8 cellular contexts compared by ENCODE assay signal in the genomic region with DNA sequence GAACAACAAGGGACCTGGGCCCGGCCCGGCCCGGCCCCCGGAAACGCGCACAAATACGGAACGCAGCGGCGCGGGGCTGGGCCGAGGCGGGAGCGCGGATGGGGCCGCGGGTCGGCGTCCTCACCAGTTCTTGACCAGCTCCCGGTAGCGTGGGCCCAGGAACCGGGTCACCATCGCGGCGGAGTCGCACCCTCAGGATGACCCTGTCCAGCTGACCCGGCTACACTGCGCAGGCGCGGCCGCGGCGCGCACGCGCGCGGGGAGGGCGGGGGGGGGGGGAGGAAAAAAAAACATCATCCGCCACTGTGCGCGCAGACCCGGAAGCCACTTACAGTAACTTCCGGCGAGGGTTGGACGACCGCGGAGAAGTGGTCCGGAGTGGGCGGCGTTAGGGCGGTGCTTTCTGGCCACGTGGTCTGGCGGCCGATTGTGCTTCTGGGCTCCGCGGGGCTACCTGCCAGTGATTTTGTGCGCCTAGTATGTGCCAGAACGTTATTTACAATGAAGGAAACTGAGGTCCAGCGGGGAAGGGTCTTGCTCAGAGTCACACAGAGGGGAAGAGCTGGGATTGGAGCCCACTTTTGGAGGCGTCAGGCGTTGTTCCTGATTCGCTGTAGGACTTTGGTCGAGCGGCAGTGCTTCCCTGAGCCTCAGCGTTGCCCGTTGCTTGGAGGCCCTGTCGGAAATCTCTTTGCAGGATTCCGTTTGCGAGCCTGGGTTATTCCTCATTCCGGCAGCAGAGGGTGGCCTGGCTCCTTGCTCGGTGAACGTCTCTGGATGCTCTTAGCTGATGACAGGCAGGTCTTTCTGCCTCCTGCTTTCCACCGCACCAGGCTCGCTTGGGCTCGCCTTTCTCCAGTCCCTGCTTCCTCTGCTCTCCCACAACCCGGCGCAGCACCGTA. TPM values are rescaled to one million over a fixed set of nuclear protein-coding genes. Genes with fewer than 3 reads are reported as not detected.
DNase-seq lines count a peak whose midpoint lies in the region; ATAC-seq, FAIRE-seq and TF ChIP-seq lines count a peak whose summit lies in the region.

A gene (minus strand): TSS at position 227 of the 902 bp plus-strand sequence. CDS start 53 bp downstream, at position 174.

- intact Hi-C loops in body of pancreas (cut with DNase I) = no loop called here
- intact Hi-C loops in sigmoid colon (cut with DNase I) = loop anchor here (1.0 to 5.0 kb wide), 2 partner anchors 38 to 46 kb away; a partner anchor contains a TSS

- peak; percentile 80 for FAIRE-seq in TTC549 (lab: Jason Lieb, UNC)

- TF ChIP-seq CTCF in body of pancreas (IDR thresholded peaks at IDR 0.05) (peak in 6 of 7 experiments; percentile 14 to 82 (median 63)), sigmoid colon (IDR thresholded peaks at IDR 0.05) (peak; percentile 61 to 77 (median 66))

- H3K4me1 ChIP-seq in body of pancreas = peaks cover 26% of the 10 kb centered on the region
- peaks cover 0 to 39% (median 36%) of the 10 kb centered on the region in 4 donors for H3K4me1 ChIP-seq in sigmoid colon

- H3K27me3 ChIP-seq in body of pancreas (no peaks in the 10 kb centered on the region), sigmoid colon (no peaks in the 10 kb centered on the region)

- H3K36me3 ChIP-seq in body of pancreas (replicated peaks in 1 of 2; ENCODE audit: insufficient read depth in 1 of 2, low read depth in 2 of 2) = no peaks in the 10 kb centered on the region
- peaks cover 0 to 16% (median 0%) of the 10 kb centered on the region in 4 donors for H3K36me3 ChIP-seq in sigmoid colon

- no peaks in the 10 kb centered on the region for H3K9me3 ChIP-seq in body of pancreas
- no peaks in the 10 kb centered on the region for H3K9me3 ChIP-seq in sigmoid colon

- H3K4me3 ChIP-seq in body of pancreas (peak within 1 kb of the TSS; percentile 96 to 97), sigmoid colon (peak within 1 kb of the TSS; percentile 87 to 98 (median 95))

- ATAC-seq in GM18520 (IDR thresholded peaks at IDR 0.05; ENCODE audit: unreplicated experiment) (peak; percentile 86), HG03064 (IDR thresholded peaks at IDR 0.05; ENCODE audit: low read depth, unreplicated experiment) (peak; percentile 66), body of pancreas (peak; percentile 95)

- DNase-seq in A172 (ENCODE audit: low spot score) = peak; percentile 94
- DNase-seq in NCI-H2107 treated with DMSO at 0.1 percent for 48 hours (lab: John Stamatoyannopoulos, UW; ENCODE audit: unreplicated experiment) = peak; percentile 92
- DNase-seq in body of pancreas = peak; percentile 95 to 97 (median 97)
- peak; percentile 83 for DNase-seq in iPS DF 19.7 (ENCODE audit: low read depth, low spot score)
- peak; percentile 98 for DNase-seq in sigmoid colon

- TF ChIP-seq POLR2A in body of pancreas (IDR thresholded peaks at IDR 0.05) (peak in 2 of 3 donors; percentile 50 to 52), sigmoid colon (IDR thresholded peaks at IDR 0.05) (peak in 1 of 2 donors; percentile 20)

- TF ChIP-seq EP300 in sigmoid colon (IDR thresholded peaks at IDR 0.05) = no peak

- WGBS in body of pancreas, 2 donors = 0 to 1% methylated on average over 16 to 65 of the region's 79 CpGs
- 0 to 1% methylated on average over 79 of the region's 79 CpGs for WGBS in sigmoid colon, 2 donors

- H3K27ac ChIP-seq in body of pancreas (peak within 1 kb of the TSS; percentile 72 to 88 (median 82)), sigmoid colon (peak within 1 kb of the TSS; percentile 90 to 96 (median 94))

RNA-seq across cellular contexts. Expression of the gene that starts here (rescaled TPM):
- 74.2 and 88.5 TPM in 2 replicates for total RNA-seq in A172 (2014; rRNA removed; shearing (Covaris generic))
- total RNA-seq in body of pancreas (10 to 100 TPM; 12.2 to 52.4 TPM), sigmoid colon (100 to 1,000 TPM in 3 of 4 donors, 10 to 100 TPM in 1; 81.1 to 176 (median 122) TPM)
- polyA plus RNA-seq in sigmoid colon = 100 to 1,000 TPM; 158 to 339 (median 330) TPM

Comparison
In these comparisons a context has a peak if more than half of its experiments do, and no peak if none do; other contexts are left out.
1. Peak in every context shown above with its lines: DNase-seq, ATAC-seq, H3K4me3 ChIP-seq and H3K27ac ChIP-seq.